ENCODE assay signal across 8 cellular contexts in the genomic region with DNA sequence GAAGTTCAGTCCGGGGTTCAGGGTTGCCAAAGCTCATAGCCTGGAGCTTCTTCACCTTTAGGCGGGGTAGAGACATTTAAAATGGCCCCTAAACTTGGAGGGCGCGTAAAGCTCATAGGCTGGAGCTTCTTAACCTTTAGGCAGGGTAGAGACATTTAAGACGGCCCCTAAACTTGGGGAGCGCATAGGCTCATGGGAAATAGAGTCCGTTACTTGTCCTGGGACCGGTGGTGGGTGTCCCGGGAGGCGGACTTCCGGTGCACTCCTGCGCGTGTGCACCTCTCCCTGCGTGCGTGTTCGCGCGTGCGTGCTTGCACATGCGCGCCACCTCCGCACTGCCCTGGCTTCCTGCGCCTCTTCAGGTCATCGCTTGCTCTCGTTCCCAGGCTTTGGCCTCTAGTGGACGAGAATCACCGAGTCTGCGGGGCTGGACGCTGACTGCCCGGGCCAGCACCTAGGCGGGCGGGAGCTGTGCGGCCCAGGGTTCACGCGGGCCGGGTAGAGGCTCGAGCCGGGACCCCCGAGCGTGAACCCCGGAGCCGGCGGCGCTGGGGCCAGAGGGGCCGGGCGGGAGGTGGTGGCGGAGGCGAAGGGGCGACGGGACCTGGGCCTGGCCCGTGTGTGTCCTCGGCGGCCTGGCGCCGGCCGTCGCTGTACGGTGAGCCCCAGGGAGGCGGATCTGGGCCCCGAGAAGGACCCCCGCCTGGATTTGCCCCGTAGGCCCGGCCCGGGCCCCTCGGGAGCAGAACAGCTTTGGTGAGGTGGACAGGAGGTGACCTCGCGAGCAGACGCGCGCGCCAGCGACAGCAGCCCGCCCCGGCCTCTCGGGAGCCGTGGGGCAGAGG. TPM values are rescaled to one million over a fixed set of nuclear protein-coding genes. Genes with fewer than 3 reads are reported as not detected.
DNase-seq lines count a peak whose midpoint lies in the region; ATAC-seq, FAIRE-seq and TF ChIP-seq lines count a peak whose summit lies in the region.
"Not testable (repeated sequence)": the region's sequence is repeated elsewhere in the genome, so short reads cannot be mapped to it uniquely, and the experiment has no call there.

No MANE protein-coding gene starts in this region.

- DNase-seq in GM12891 (ENCODE audit: insufficient read length, low spot score) (peak; percentile 49), NCI-H1417 treated with DMSO at 0.1 percent for 48 hours (lab: John Stamatoyannopoulos, UW) (peak; percentile 59), SW 1271 (lab: John Stamatoyannopoulos, UW) (peak; percentile 97 to 98), adrenal gland (peak; percentile 96 to 99 (median 98)), left cardiac atrium (peak; percentile 97), posterior vena cava (ENCODE audit: low spot score) (peak; percentile 99), ureter (ENCODE audit: low spot score) (peak; percentile 96)

- TF ChIP-seq POLR2A in GM12891 (IDR thresholded peaks at IDR 0.05; ENCODE audit: low read depth, low read length) (peak; percentile 56; the same call in 1 of the 2 replicates), adrenal gland (IDR thresholded peaks at IDR 0.05) (peak; percentile 92 to 97)

- WGBS in adrenal gland, 4 donors: 0 to 1% (median 0%) methylated on average over 13 to 76 of the region's 76 CpGs

- H3K4me1 ChIP-seq in adrenal gland (replicated peaks in 1 of 2): not testable (repeated sequence)

- H3K27ac ChIP-seq in adrenal gland: peak overlapping the region; percentile 93 to 99 (median 95)

- H3K36me3 ChIP-seq in adrenal gland (replicated peaks in 1 of 2): not testable (repeated sequence)

- ATAC-seq in HG02798 (IDR thresholded peaks at IDR 0.05; ENCODE audit: poor library complexity, unreplicated experiment) (peak; percentile 99), left cardiac atrium (peak; percentile 99 to 100)

- intact Hi-C loops in adrenal gland (cut with DNase I); left cardiac atrium (cut with DNase I); posterior vena cava (cut with DNase I): not testable (repeated sequence)

- FAIRE-seq in GM12891 (lab: Jason Lieb, UNC): peak; percentile 48

- peak in 1 of 6 experiments; percentile 43 for TF ChIP-seq CTCF in adrenal gland (IDR thresholded peaks at IDR 0.05)

- H3K4me3 ChIP-seq in adrenal gland: peak overlapping the region; percentile 65 to 98 (median 85)

- not testable (repeated sequence) for H3K27me3 ChIP-seq in adrenal gland

- H3K9me3 ChIP-seq in adrenal gland (replicated peaks in 1 of 3): not testable (repeated sequence)

TF ChIP-seq in GM12891, 5 proteins besides CTCF, POLR2A, EP300 and RAD21:
- TF ChIP-seq POU2F2 (IDR thresholded peaks at IDR 0.05; ENCODE audit: low read depth, low read length) (peak; percentile 41; the same call in 1 of the 2 replicates), POLR2AphosphoS5 (IDR thresholded peaks at IDR 0.05; ENCODE audit: low read depth, low read length) (peak; percentile 66), TAF1 (IDR thresholded peaks at IDR 0.05; ENCODE audit: low read depth, low read length) (peak; percentile 39; the same call in 1 of the 2 replicates)
TF ChIP-seq in GM12891: peak in this region for 3; not testable (repeated sequence) for 2.

RNA-seq across cellular contexts. Expression of gene SPDYE6, which starts 7.5 kb away (rescaled TPM):
- 1.0 TPM for polyA plus RNA-seq in GM12891 (2012; ENCODE audit: low read depth, missing spikeins)
- not detected for total RNA-seq in adrenal gland
- polyA plus RNA-seq in adrenal gland: not detected
- not detected for total RNA-seq in left cardiac atrium
- not detected for total RNA-seq in posterior vena cava
- total RNA-seq in ureter: not detected

RNA-seq across cellular contexts. Expression of gene PRKRIP1, which starts 32.4 kb away (rescaled TPM):
- 28.3 TPM for polyA plus RNA-seq in GM12891 (2012; ENCODE audit: low read depth, missing spikeins)
- total RNA-seq in adrenal gland (10 to 100 TPM; 19.4 to 54.7 (median 31.1) TPM), left cardiac atrium (10 to 100 TPM; 12.9 to 19.7 TPM), posterior vena cava (10 to 100 TPM; 13.8 to 13.9 TPM), ureter (22.8 TPM)
- polyA plus RNA-seq in adrenal gland: 100 to 1,000 TPM in 1 of 3 donors, 10 to 100 TPM in 2; 27.7 to 114 (median 65.9) TPM

Comparison
In these comparisons a context has a peak if more than half of its experiments do, and no peak if none do; other contexts are left out.
1. Peak in every context shown above with its lines: DNase-seq, ATAC-seq, H3K4me3 ChIP-seq and H3K27ac ChIP-seq.
2. DNase-seq: peak in every context shown above with its lines; median percentile 99 in posterior vena cava; 98 in adrenal gland; 98 in SW 1271; 97 in left cardiac atrium; 96 in ureter; 59 in NCI-H1417 treated with DMSO at 0.1 percent for 48 hours; 49 in GM12891.